8 cellular contexts compared by ENCODE assay signal in the genomic region with DNA sequence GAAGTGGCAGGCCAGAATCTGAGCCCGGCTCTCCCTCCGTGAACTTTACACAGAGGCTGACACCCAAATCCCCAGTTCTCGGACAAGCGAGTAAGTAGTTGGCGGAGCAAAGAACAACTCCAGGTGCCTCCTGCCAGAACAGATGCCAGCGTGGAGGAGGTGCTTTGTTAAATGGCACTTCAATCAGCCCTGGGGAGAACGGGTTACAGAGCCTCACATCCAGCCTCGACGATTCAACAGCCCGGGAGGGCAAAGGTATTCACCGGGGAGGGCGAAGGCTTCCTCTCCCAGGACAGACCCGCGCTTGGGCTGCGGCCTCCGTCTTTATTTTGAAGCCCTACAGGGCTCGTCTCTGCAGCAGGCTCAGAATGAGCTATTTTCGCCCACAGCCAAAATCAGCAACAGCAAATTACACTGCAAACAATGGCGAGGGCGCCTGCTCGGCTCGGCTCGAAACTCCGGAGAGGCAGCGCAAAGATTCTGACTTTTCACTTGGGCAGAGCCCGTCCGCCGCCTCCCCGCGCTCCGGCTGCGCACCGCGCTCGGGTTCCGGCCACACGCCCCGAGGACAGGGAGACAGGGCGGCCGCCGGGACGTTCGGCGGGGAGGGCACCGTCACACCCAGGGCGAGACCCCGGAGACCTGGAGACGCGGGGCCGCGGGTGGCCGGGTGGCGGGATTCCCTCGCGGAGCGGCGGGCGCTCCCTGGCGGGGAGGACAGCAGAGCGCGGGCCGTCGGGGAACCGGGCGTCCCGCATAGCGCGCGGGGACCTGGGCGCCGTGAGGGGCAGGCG. TPM values are rescaled to one million over a fixed set of nuclear protein-coding genes. Genes with fewer than 3 reads are reported as not detected.
A peak's percentile ranks its signal among the peaks of the same experiment; 100 is the strongest.
DNase-seq lines count a peak whose midpoint lies in the region; ATAC-seq and TF ChIP-seq lines count a peak whose summit lies in the region.

No MANE protein-coding gene starts in this region.

- peak overlapping the region; percentile 70 to 92 (median 86) for H3K4me3 Mint-ChIP-seq in naive B cell

- H3K27me3 ChIP-seq in upper lobe of right lung: no peaks in the 10 kb centered on the region

- H3K36me3 ChIP-seq in upper lobe of right lung: no peaks in the 10 kb centered on the region

- H3K27me3 Mint-ChIP-seq in naive B cell: peaks cover 8 to 33% (median 10%) of the 10 kb centered on the region in 3 donors

- H3K9me3 ChIP-seq in upper lobe of right lung: no peaks in the 10 kb centered on the region

- TF ChIP-seq CTCF in GM10248 (IDR thresholded peaks at IDR 0.05; ENCODE audit: control extremely low read depth, extremely low read depth, low read depth, missing control alignments): peak; percentile 42
- no peak for TF ChIP-seq CTCF in fibroblast of mammary gland (conservative IDR thresholded peaks at IDR 0.05; ENCODE audit: control insufficient read depth, insufficient read depth, low read depth, low read length)
- TF ChIP-seq CTCF in upper lobe of right lung (IDR thresholded peaks at IDR 0.05): peak; percentile 46

- peaks cover 5% of the 10 kb centered on the region for H3K4me1 ChIP-seq in upper lobe of right lung

- no peaks in the 10 kb centered on the region for H3K9me3 Mint-ChIP-seq in naive B cell

- peaks cover 16 to 34% (median 18%) of the 10 kb centered on the region in 3 donors for H3K4me1 Mint-ChIP-seq in naive B cell

- ATAC-seq in GM21737 (IDR thresholded peaks at IDR 0.05; ENCODE audit: unreplicated experiment): peak; percentile 55
- ATAC-seq in naive B cell (ENCODE audit: low read depth in 2 of 2): peak; percentile 74 to 76
- ATAC-seq in upper lobe of right lung: peak; percentile 87

- H3K27ac ChIP-seq in upper lobe of right lung: peak overlapping the region; percentile 69

- H3K27ac Mint-ChIP-seq in naive B cell: peak overlapping the region in 3 of 6 donors; percentile 64 to 93 (median 68)

- POLR2A ChIA-PET in GM10248 (lab: Yijun Ruan, JAX): no interaction called here

- H3K36me3 Mint-ChIP-seq in naive B cell: peaks cover 0 to 8% of the 10 kb centered on the region in 2 donors

- DNase-seq in GM10248 (ENCODE audit: extremely low spot score): peak; percentile 55
- DNase-seq in LoVo (ENCODE audit: low spot score): peak; percentile 69
- DNase-seq in activated T-cell treated with anti-CD3 and anti-CD28 coated beads, Interleukin-2, amount 50 U/mL, for 1 hour: peak; percentile 53
- peak; percentile 36 for DNase-seq in fibroblast of mammary gland (ENCODE audit: low read depth)
- peak; percentile 37 for DNase-seq in naive B cell
- peak; percentile 83 for DNase-seq in upper lobe of right lung
- DNase-seq in H4 (ENCODE audit: low spot score): no peak

- CTCF ChIA-PET in GM10248 (lab: Yijun Ruan, JAX): interaction anchor here (1.0 to 1.5 kb wide), 2 partner anchors 9 to 106 kb away, joined by 3 to 4 read pairs; no protein-coding TSS in a partner anchor

- H3K4me3 ChIP-seq in fibroblast of mammary gland (ENCODE audit: control insufficient read depth, low read depth, low read length) (peak overlapping the region; percentile 63), upper lobe of right lung (peak overlapping the region; percentile 63)

- intact Hi-C loops in upper lobe of right lung (cut with DNase I): no loop called here

RNA-seq across cellular contexts. Expression of gene TMCC3, which starts 0.8 kb away (rescaled TPM):
- 10 to 100 TPM in 4 of 6 donors, 1 to 10 TPM in 2; 8.4 to 21.7 (median 13.5) TPM for polyA plus RNA-seq in naive B cell (ENCODE audit: low read depth in 6 of 6)
- total RNA-seq in upper lobe of right lung: 11.3 TPM
- total RNA-seq in H4 (2014; rRNA removed; shearing (Covaris generic)): 0.43 and 0.84 TPM in 2 replicates
